Comparison of ENCODE assay signal across 10 cellular contexts in genomic region chr1:225700164-225700740, GRCh38. TPM values are rescaled to one million over a fixed set of nuclear protein-coding genes. Genes with fewer than 3 reads are reported as not detected.
DNase-seq lines count a peak whose midpoint lies in the region; ATAC-seq and TF ChIP-seq lines count a peak whose summit lies in the region.
"Had no signal": no experiment of that assay in that cellular context is flagged by ENCODE, and none has a peak within 500 bp of the region (broad histone marks: within the 10 kb centered on the region; RNA-seq: fewer than 3 reads in every experiment).

No MANE protein-coding gene starts in this region.

- H3K9me2 ChIP-seq in SK-N-SH = no peaks in the 10 kb centered on the region

- peaks cover 26% of the 10 kb centered on the region for H3F3A ChIP-seq in SK-N-SH (replicated peaks; ENCODE audit: insufficient read depth)

- in situ Hi-C loops in HAP-1 (cut with MboI; ENCODE audit: low sequenced_read_pairs) = no loop called here

- peaks cover 13% of the 10 kb centered on the region; the same call in 1 of the 2 replicates for H3K79me2 ChIP-seq in SK-N-SH (ENCODE audit: insufficient read depth)

- no peak overlapping the region for H3K4me3 ChIP-seq in HAP-1
- peak overlapping the region; percentile 15 to 17; a peak in 3 of 4 replicates for H3K4me3 ChIP-seq in SK-N-SH (ENCODE audit: low read depth in 2 of 2, low read length in 1 of 2)
- no peak overlapping the region for H3K4me3 ChIP-seq in fibroblast of the aortic adventitia (ENCODE audit: low read depth, low read length)
- H3K4me3 ChIP-seq in skeletal muscle cell (ENCODE audit: low read depth, low read length) = no peak overlapping the region

- peak overlapping the region; percentile 93 to 97 for H3K27ac ChIP-seq in SK-N-SH (ENCODE audit: low read depth in 2 of 2, low read length in 1 of 2)

- POLR2A ChIA-PET in SK-N-SH (lab: Yijun Ruan, JAX) = no interaction called here

- H4K20me1 ChIP-seq in SK-N-SH (ENCODE audit: insufficient read depth) = no peaks in the 10 kb centered on the region

- peak overlapping the region; percentile 63 for H3K4me2 ChIP-seq in SK-N-SH

- H3K9me3 ChIP-seq in HAP-1 (no peaks in the 10 kb centered on the region), SK-N-SH (no peaks in the 10 kb centered on the region)

- peak overlapping the region; percentile 76 for H3K9ac ChIP-seq in SK-N-SH

- DNase-seq in HAP-1 (ENCODE audit: low spot score in 2 of 2) = peak; percentile 11 to 33
- no peak for DNase-seq in SK-N-SH
- peak; percentile 98 for DNase-seq in fibroblast of the aortic adventitia (ENCODE audit: low read depth)
- peak; percentile 99 for DNase-seq in skeletal muscle cell (ENCODE audit: low read depth)
- no peak for DNase-seq in GM19240 (ENCODE audit: insufficient read length, low spot score)
- DNase-seq: activated T-cell treated with anti-CD3 and anti-CD28 coated beads, Interleukin-2, amount 50 U/mL, for 1 hour; NCI-H69 had no signal

- CTCF ChIA-PET in SK-N-SH (lab: Yijun Ruan, JAX) = interaction anchor here (1.0 to 1.3 kb wide), 2 partner anchors 11 to 226 kb away, joined by 3 to 4 read pairs; no protein-coding TSS in a partner anchor

- ATAC-seq in GM21360 (IDR thresholded peaks at IDR 0.05; ENCODE audit: unreplicated experiment) (no peak), GM21576 (IDR thresholded peaks at IDR 0.05; ENCODE audit: unreplicated experiment) (no peak), HG02623 (IDR thresholded peaks at IDR 0.05; ENCODE audit: unreplicated experiment) (no peak)

- no peak for TF ChIP-seq CTCF in SK-N-SH (IDR thresholded peaks at IDR 0.05)
- TF ChIP-seq CTCF in fibroblast of the aortic adventitia (IDR thresholded peaks at IDR 0.05; ENCODE audit: insufficient read depth, low read length) = no peak

- TF ChIP-seq RAD21 in SK-N-SH (IDR thresholded peaks at IDR 0.05; ENCODE audit: low read length) = no peak

- TF ChIP-seq EP300 in SK-N-SH (IDR thresholded peaks at IDR 0.05; ENCODE audit: borderline replicate concordance in 1 of 2, low read depth in 1 of 2, low read length in 1 of 2) = peak in 1 of 2 experiments; percentile 98; a peak in 2 of 4 replicates

- 12% methylated on average over 14 of the region's 14 CpGs for whole genome bisulfite sequencing in SK-N-SH (ENCODE audit: low lambda C conversion rate)

- H3K27me3 ChIP-seq in HAP-1 (ENCODE audit: low read depth) (no peaks in the 10 kb centered on the region), SK-N-SH (ENCODE audit: insufficient read depth) (no peaks in the 10 kb centered on the region)

- H3K4me1 ChIP-seq in HAP-1 = peaks cover 17% of the 10 kb centered on the region
- peaks cover 12 to 16% of the 10 kb centered on the region in 2 experiments for H3K4me1 ChIP-seq in SK-N-SH (ENCODE audit: control insufficient read depth in 1 of 2, insufficient read depth in 2 of 2, low read depth in 1 of 2, low read length in 1 of 2)

- H2AFZ ChIP-seq in SK-N-SH (ENCODE audit: low read depth) = peak overlapping the region; percentile 64; the same call in 1 of the 2 replicates

- H3K36me3 ChIP-seq in HAP-1 (replicated peaks) (no peaks in the 10 kb centered on the region), SK-N-SH (replicated peaks in 1 of 2; ENCODE audit: control insufficient read depth in 1 of 2, insufficient read depth in 2 of 2, low read length in 1 of 2) (no peaks in the 10 kb centered on the region)

TF ChIP-seq in SK-N-SH, 30 proteins besides CTCF, POLR2A, EP300 and RAD21 (continues in another document):
- TF ChIP-seq FOXM1 (IDR thresholded peaks at IDR 0.05; ENCODE audit: low read depth) (peak; percentile 81), SMC3 (IDR thresholded peaks at IDR 0.05; ENCODE audit: low read depth, low read length) (0 out of 2 replicates have a peak, but pooled peaks have one; percentile 4), ELF1 (IDR thresholded peaks at IDR 0.05) (peak; percentile 47; the same call in 1 of the 2 replicates), RCOR1 (IDR thresholded peaks at IDR 0.05; ENCODE audit: low read length) (no peak), FOXJ3 (CRISPR knock-in tag; IDR thresholded peaks at IDR 0.05) (no peak), TCF12 (IDR thresholded peaks at IDR 0.05) (peak; percentile 94), FOSL2 (IDR thresholded peaks at IDR 0.05; ENCODE audit: borderline replicate concordance, low read depth) (peak; percentile 85), RFX5 (IDR thresholded peaks at IDR 0.05; ENCODE audit: low read length) (no peak), TEAD4 (IDR thresholded peaks at IDR 0.05; ENCODE audit: borderline replicate concordance, insufficient read depth) (peak; percentile 99), RXRA (IDR thresholded peaks at IDR 0.05; ENCODE audit: borderline replicate concordance, low read depth) (peak; percentile 83; the same call in 1 of the 2 replicates), SIN3A (IDR thresholded peaks at IDR 0.05; ENCODE audit: borderline replicate concordance, low read depth, low read length) (no peak), NRF1 (IDR thresholded peaks at IDR 0.05; ENCODE audit: low read depth, low read length) (no peak), ZBTB33 (IDR thresholded peaks at IDR 0.05; ENCODE audit: borderline replicate concordance, low read depth) (peak; percentile 86; the same call in 1 of the 2 replicates), REST (IDR thresholded peaks at IDR 0.05; ENCODE audit: low read depth, low read length) (0 out of 2 replicates have a peak, but pooled peaks have one; percentile 10), MEF2A (IDR thresholded peaks at IDR 0.05; ENCODE audit: borderline replicate concordance, low read depth) (peak; percentile 84), GATA2 (CRISPR knock-in tag; IDR thresholded peaks at IDR 0.05) (no peak)
- TF ChIP-seq, protein P1, sequence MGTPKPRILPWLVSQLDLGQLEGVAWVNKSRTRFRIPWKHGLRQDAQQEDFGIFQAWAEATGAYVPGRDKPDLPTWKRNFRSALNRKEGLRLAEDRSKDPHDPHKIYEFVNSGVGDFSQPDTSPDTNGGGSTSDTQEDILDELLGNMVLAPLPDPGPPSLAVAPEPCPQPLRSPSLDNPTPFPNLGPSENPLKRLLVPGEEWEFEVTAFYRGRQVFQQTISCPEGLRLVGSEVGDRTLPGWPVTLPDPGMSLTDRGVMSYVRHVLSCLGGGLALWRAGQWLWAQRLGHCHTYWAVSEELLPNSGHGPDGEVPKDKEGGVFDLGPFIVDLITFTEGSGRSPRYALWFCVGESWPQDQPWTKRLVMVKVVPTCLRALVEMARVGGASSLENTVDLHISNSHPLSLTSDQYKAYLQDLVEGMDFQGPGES (IDR thresholded peaks at IDR 0.05; ENCODE audit: low read depth, low read length) = no peak
- TF ChIP-seq, protein P2, sequence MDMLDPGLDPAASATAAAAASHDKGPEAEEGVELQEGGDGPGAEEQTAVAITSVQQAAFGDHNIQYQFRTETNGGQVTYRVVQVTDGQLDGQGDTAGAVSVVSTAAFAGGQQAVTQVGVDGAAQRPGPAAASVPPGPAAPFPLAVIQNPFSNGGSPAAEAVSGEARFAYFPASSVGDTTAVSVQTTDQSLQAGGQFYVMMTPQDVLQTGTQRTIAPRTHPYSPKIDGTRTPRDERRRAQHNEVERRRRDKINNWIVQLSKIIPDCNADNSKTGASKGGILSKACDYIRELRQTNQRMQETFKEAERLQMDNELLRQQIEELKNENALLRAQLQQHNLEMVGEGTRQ (IDR thresholded peaks at IDR 0.05; ENCODE audit: borderline replicate concordance, low read depth, low read length) = no peak

RNA-seq across cellular contexts. Expression of gene ENAH, which starts 47.3 kb away (rescaled TPM):
- 48.9 and 72.0 TPM in 2 replicates for polyA plus RNA-seq in SK-N-SH (2012; rRNA removed)
- 79.6 and 101 TPM in 2 replicates for polyA plus RNA-seq in SK-N-SH (2012; cell fraction: cytosol; rRNA removed)
- polyA plus RNA-seq in SK-N-SH (2012; cell fraction: nucleus; rRNA removed) = 19.8 and 65.1 TPM in 2 replicates
- 131 and 148 TPM in 2 replicates for total RNA-seq in fibroblast of the aortic adventitia (ENCODE audit: low replicate concordance)

Comparison
In these comparisons a context has a peak if more than half of its experiments do, and no peak if none do; other contexts are left out.
1. DNase-seq: peak in HAP-1 (2 of 2), fibroblast of the aortic adventitia (single experiment) and skeletal muscle cell (single experiment); none in SK-N-SH (single experiment) and GM19240 (single experiment).
2. H3K4me3 ChIP-seq: peak in SK-N-SH (2 of 2); none in HAP-1 (single experiment), fibroblast of the aortic adventitia (single experiment) and skeletal muscle cell (single experiment).